ENCODE assay signal across 18 cellular contexts in the genomic region with DNA sequence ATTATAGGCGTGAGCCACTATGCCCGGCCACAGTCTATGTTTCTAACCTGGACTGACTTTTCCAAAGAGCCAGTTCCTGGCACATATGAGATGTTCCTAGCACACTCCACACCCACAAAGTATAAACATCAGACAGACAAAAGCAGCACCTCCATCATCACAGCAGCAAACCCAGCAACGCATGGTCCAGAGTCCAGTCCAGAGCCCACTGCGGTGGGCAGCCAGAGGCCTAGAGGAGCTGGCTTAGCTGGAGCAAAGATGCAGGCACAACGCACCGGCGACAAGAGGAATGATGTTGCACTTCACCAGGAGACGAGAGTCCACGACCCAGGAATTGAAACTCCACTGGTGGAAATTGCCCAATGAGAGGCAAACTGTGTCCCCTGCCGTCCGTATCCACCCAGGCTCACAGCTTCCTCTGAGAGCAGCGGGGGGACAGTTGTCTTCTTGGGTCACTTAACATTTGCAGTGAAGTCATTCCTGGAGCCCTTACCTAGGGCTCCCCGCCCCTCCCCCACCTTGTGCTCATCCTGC. TPM values are rescaled to one million over a fixed set of nuclear protein-coding genes. Genes with fewer than 3 reads are reported as not detected.
A peak's percentile ranks its signal among the peaks of the same experiment; 100 is the strongest.
DNase-seq lines count a peak whose midpoint lies in the region; ATAC-seq, FAIRE-seq and TF ChIP-seq lines count a peak whose summit lies in the region.
"Had no signal": no experiment of that assay in that cellular context is flagged by ENCODE, and none has a peak within 500 bp of the region (broad histone marks: within the 10 kb centered on the region; RNA-seq: fewer than 3 reads in every experiment).

No MANE protein-coding gene starts in this region.

- no peak for TF ChIP-seq EP300 in H1 (IDR thresholded peaks at IDR 0.05; ENCODE audit: borderline replicate concordance in 1 of 2, low read depth in 2 of 2, low read length in 2 of 2)

- H3K23ac ChIP-seq in H1 (ENCODE audit: insufficient read length) = no peak overlapping the region
- no peak overlapping the region for H3K23ac ChIP-seq in mesendoderm (ENCODE audit: low read length)

- no peak for TF ChIP-seq POLR2A in H1 (IDR thresholded peaks at IDR 0.05; ENCODE audit: control extremely low read depth in 1 of 2, low read depth in 2 of 2, low read length in 2 of 2)

- DNase-seq in SKM-1 treated with dmso at 0.1 percent for 144 hours (lab: John Stamatoyannopoulos, UW; ENCODE audit: unreplicated experiment) (peak; percentile 71), SKM-1 (lab: John Stamatoyannopoulos, UW; ENCODE audit: unreplicated experiment) (no peak), H1 (ENCODE audit: low read depth in 1 of 2, low spot score in 2 of 2) (no peak), mesendoderm (no peak), upper lobe of right lung (no peak), NCI-H1048 (lab: John Stamatoyannopoulos, UW) (no peak), GM03348 (ENCODE audit: low spot score) (no peak), NCI-H187 treated with DMSO at 0.1 percent for 48 hours (lab: John Stamatoyannopoulos, UW) (no peak)
- DNase-seq: activated CD4-positive, alpha-beta T cell treated with anti-CD3 and anti-CD28 coated beads, Interleukin-2, amount 10 ng/mL, durations not matched to agents 7 days and 5 days; activated naive CD8-positive, alpha-beta T cell treated with anti-CD3 and anti-CD28 coated beads for 36 hours; activated T-cell treated with anti-CD3 and anti-CD28 coated beads for 4 hours; CD8-positive, alpha-beta T cell; central memory CD4-positive, alpha-beta T cell; NCI-H748 treated with DMSO at 0.1 percent for 48 hours; T1000 had no signal

- H2AK5ac ChIP-seq in H1 (ENCODE audit: low read depth, low read length) = no peak overlapping the region; the same call in 1 of the 2 replicates
- H2AK5ac ChIP-seq in mesendoderm (ENCODE audit: low read length) = no peak overlapping the region

- H2AFZ ChIP-seq in H1 (ENCODE audit: low read length) = peak overlapping the region; percentile 43; the same call in 1 of the 2 replicates

- no peak overlapping the region; the same call in 1 of the 2 replicates for H4K8ac ChIP-seq in H1 (ENCODE audit: extremely low read depth, insufficient read depth, low read length)
- no peak overlapping the region for H4K8ac ChIP-seq in mesendoderm (ENCODE audit: low read depth, low read length)

- no peak overlapping the region for H3K4ac ChIP-seq in H1 (replicated peaks; ENCODE audit: insufficient read length, low read depth, low read length)
- peak overlapping the region; percentile 44 for H3K4ac ChIP-seq in mesendoderm (ENCODE audit: low read depth, low read length)

- H2BK15ac ChIP-seq in H1 (ENCODE audit: low read length) (peak overlapping the region; percentile 95; the same call in 1 of the 2 replicates), mesendoderm (replicated peaks; ENCODE audit: low read depth) (no peak overlapping the region)

- POLR2A ChIA-PET in H1 (lab: Charles Lee; ENCODE audit: partially characterized antibody) = interaction anchor here (0.5 to 2.0 kb wide), 12 partner anchors 9 to 936 kb away, joined by 3 to 10 read pairs (median 4); partner anchors contain the start of genes PRDX5 and TRMT112

- intact Hi-C loops in upper lobe of right lung (cut with DNase I) = no loop called here

- H3K18ac ChIP-seq in H1 (ENCODE audit: extremely low read depth, low read length) (peak overlapping the region; percentile 90; the same call in 1 of the 2 replicates), mesendoderm (ENCODE audit: low read length) (peak overlapping the region; percentile 3)

- peak overlapping the region; percentile 90; the same call in 1 of the 2 replicates for H2BK20ac ChIP-seq in H1 (ENCODE audit: low read length)

- H3K4me1 ChIP-seq in H1 (replicated peaks in 1 of 4; ENCODE audit: control insufficient read depth in 3 of 4, insufficient read depth in 4 of 4, low read length in 3 of 4) (peaks cover 0 to 17% (median 10%) of the 10 kb centered on the region in 4 experiments; a peak in 6 of 7 replicates), mesendoderm (ENCODE audit: control insufficient read depth, low read depth, low read length) (peaks cover 3% of the 10 kb centered on the region), upper lobe of right lung (no peaks in the 10 kb centered on the region)

- H4K5ac ChIP-seq in H1 (ENCODE audit: insufficient read length, low read depth, low read length) (no peak overlapping the region), mesendoderm (ENCODE audit: low read length) (no peak overlapping the region)

- H3K79me1 ChIP-seq in H1 (ENCODE audit: low read depth, low read length) (no peaks in the 10 kb centered on the region), mesendoderm (ENCODE audit: low read length) (no peaks in the 10 kb centered on the region)

- WGBS in H1 (ENCODE audit: extremely low coverage in 1 of 2, insufficient coverage in 1 of 2, insufficient read length in 1 of 2, insufficient replicate concordance in 2 of 2, low coverage in 1 of 2, low lambda C conversion rate in 2 of 2, missing lambda C conversion rate in 1 of 2), 2 experiments = 68% methylated on average over 13 of the region's 13 CpGs; no CpG with 5 or more reads in 1 of the 2 experiments
- WGBS in mesendoderm (ENCODE audit: extremely low coverage, insufficient coverage, low lambda C conversion rate) = no CpG with 5 or more reads among the region's 13 CpGs

- no peaks in the 10 kb centered on the region for H3K79me2 ChIP-seq in H1 (ENCODE audit: control insufficient read depth in 1 of 2, insufficient read depth in 2 of 2, low read length in 2 of 2)
- H3K79me2 ChIP-seq in mesendoderm (ENCODE audit: control insufficient read depth, insufficient read depth, low read length) = no peaks in the 10 kb centered on the region

- TF ChIP-seq CTCF in H1 (IDR thresholded peaks at IDR 0.05; ENCODE audit: control extremely low read depth in 1 of 3, insufficient read depth in 1 of 3, low read depth in 1 of 3, low read length in 3 of 3) = no peak
- no peak for TF ChIP-seq CTCF in upper lobe of right lung (IDR thresholded peaks at IDR 0.05)

- peak overlapping the region; percentile 43 to 49 for H3K4me2 ChIP-seq in H1 (ENCODE audit: insufficient read depth in 1 of 2, low read depth in 2 of 2, low read length in 2 of 2)
- H3K4me2 ChIP-seq in mesendoderm (ENCODE audit: low read length) = no peak overlapping the region

- ATAC-seq in upper lobe of right lung = peak; percentile 57
- ATAC-seq: CD8-positive, alpha-beta T cell had no signal

- FAIRE-seq in H1 (lab: Jason Lieb, UNC) = no peak
- FAIRE-seq: A204.1, endometrium, GM12891 had no signal

- no peak for TF ChIP-seq RAD21 in H1 (IDR thresholded peaks at IDR 0.05 in 1 of 2, conservative IDR thresholded peaks at IDR 0.05 in 1 of 2; ENCODE audit: low read depth in 2 of 2, low read length in 2 of 2)

- peak overlapping the region; percentile 97; the same call in 1 of the 2 replicates for H2BK12ac ChIP-seq in H1 (ENCODE audit: low read depth, low read length)

- no peak overlapping the region for H3K14ac ChIP-seq in H1 (ENCODE audit: insufficient read length)

- peak overlapping the region in 1 of 4 experiments; percentile 13; a peak in 3 of 7 replicates for H3K9ac ChIP-seq in H1 (replicated peaks in 1 of 4; ENCODE audit: extremely low read depth in 1 of 4, low read depth in 3 of 4, low read length in 3 of 4)
- no peak overlapping the region for H3K9ac ChIP-seq in mesendoderm (ENCODE audit: low read length)

- H4K91ac ChIP-seq in H1 (replicated peaks; ENCODE audit: insufficient read length, low read length) = peak overlapping the region; percentile 25

- H3K56ac ChIP-seq in H1 (replicated peaks; ENCODE audit: insufficient read length, low read depth, low read length) (no peak overlapping the region), mesendoderm (ENCODE audit: low read length) (peak overlapping the region; percentile 61)

- H3K9me3 ChIP-seq in H1 (ENCODE audit: insufficient read depth in 2 of 2, low read depth in 1 of 2, low read length in 1 of 2) (no peaks in the 10 kb centered on the region), upper lobe of right lung (no peaks in the 10 kb centered on the region)

- H3K27me3 ChIP-seq in H1 (replicated peaks in 1 of 4; ENCODE audit: control insufficient read depth in 3 of 4, extremely low read depth in 1 of 4, insufficient read depth in 3 of 4, low read length in 3 of 4) = no peaks in the 10 kb centered on the region; a peak in 2 of 7 replicates
- H3K27me3 ChIP-seq in mesendoderm (ENCODE audit: insufficient read depth, low read length, poor library complexity) = no peaks in the 10 kb centered on the region
- H3K27me3 ChIP-seq in upper lobe of right lung = peaks cover 7% of the 10 kb centered on the region

- H3K27ac ChIP-seq in H1 (ENCODE audit: low read depth, low read length) (no peak overlapping the region), mesendoderm (ENCODE audit: low read depth, low read length) (peak overlapping the region; percentile 62), upper lobe of right lung (no peak overlapping the region)

- H3K36me3 ChIP-seq in H1 (ENCODE audit: control insufficient read depth in 2 of 4, insufficient read depth in 4 of 4, low read length in 3 of 4) = no peaks in the 10 kb centered on the region
- H3K36me3 ChIP-seq in mesendoderm (ENCODE audit: control insufficient read depth, insufficient read depth, low read length) = no peaks in the 10 kb centered on the region
- no peaks in the 10 kb centered on the region for H3K36me3 ChIP-seq in upper lobe of right lung

- H3K23me2 ChIP-seq in H1 (ENCODE audit: low read depth, low read length) = no peaks in the 10 kb centered on the region; the same call in 1 of the 2 replicates

- H2BK5ac ChIP-seq in H1 (ENCODE audit: low read depth, low read length) = peak overlapping the region; percentile 91; the same call in 1 of the 2 replicates
- no peak overlapping the region for H2BK5ac ChIP-seq in mesendoderm (ENCODE audit: low read length)

- CTCF ChIA-PET in H1 (lab: Charles Lee; ENCODE audit: partially characterized antibody) = interaction anchor here (0.6 to 3.0 kb wide), 12 partner anchors 9 to 266 kb away, joined by 3 to 13 read pairs (median 3); no protein-coding TSS in a partner anchor

- H3K4me3 ChIP-seq in H1 (ENCODE audit: extremely low read depth in 1 of 4, insufficient read depth in 2 of 4, low read depth in 3 of 4, low read length in 4 of 4) (peak overlapping the region in 1 of 4 experiments; percentile 14; a peak in 1 of 8 replicates), mesendoderm (ENCODE audit: low read length) (no peak overlapping the region), upper lobe of right lung (no peak overlapping the region)

- H2BK120ac ChIP-seq in H1 (replicated peaks; ENCODE audit: low read depth, low read length) (peak overlapping the region; percentile 97), mesendoderm (ENCODE audit: low read depth, low read length) (no peak overlapping the region)

- no peaks in the 10 kb centered on the region for H4K20me1 ChIP-seq in H1 (replicated peaks in 1 of 2; ENCODE audit: control insufficient read depth in 1 of 2, insufficient read depth in 2 of 2, low read length in 2 of 2)

RNA-seq across cellular contexts. Expression of gene RPS6KA4, which starts 36.6 kb away (rescaled TPM):
- 12.6 and 13.2 TPM in 2 replicates for total RNA-seq in H1 (2021; fragmentation: NEBNext Ultra II Directional; extraction: Animal tissue kit (Norgen Biotek cat#: 25700))
- 8.2 and 12.1 TPM in 2 replicates for polyA plus RNA-seq in H1 (2011; rRNA removed)
- 11.5 TPM for polyA plus RNA-seq in H1 (2011; cell fraction: cytosol; rRNA removed)
- 27.8 TPM for polyA plus RNA-seq in H1 (2011; cell fraction: nucleus; rRNA removed)
- 8.5 to 14.4 TPM (median 12.2 TPM) in 4 replicates for polyA plus RNA-seq in H1 (2012, experiment 1 of 2)
- polyA plus RNA-seq in H1 (2012, experiment 2 of 2) = 7.6 TPM
- polyA plus RNA-seq in H1 (2013, experiment 1 of 2) = 5.0 TPM
- polyA plus RNA-seq in H1 (2013, experiment 2 of 2) = 5.5 TPM
- polyA minus RNA-seq in H1 (2011; rRNA and poly(A)+ RNA removed) = 8.6 and 9.0 TPM in 2 replicates
- polyA minus RNA-seq in H1 (2011; cell fraction: cytosol; rRNA and poly(A)+ RNA removed) = 12.0 TPM
- polyA minus RNA-seq in H1 (2011; cell fraction: nucleus; rRNA and poly(A)+ RNA removed) = 17.0 TPM
- polyA plus RNA-seq in mesendoderm (2013, experiment 1 of 2) = 4.8 TPM
- polyA plus RNA-seq in mesendoderm (2013, experiment 2 of 2) = 4.6 TPM
- 42.4 TPM for total RNA-seq in upper lobe of right lung

RNA-seq across cellular contexts. Expression of gene CCDC88B, which starts 55.6 kb away (rescaled TPM):
- 11.2 and 12.5 TPM in 2 replicates for total RNA-seq in H1 (2021; fragmentation: NEBNext Ultra II Directional; extraction: Animal tissue kit (Norgen Biotek cat#: 25700))
- 5.9 and 7.9 TPM in 2 replicates for polyA plus RNA-seq in H1 (2011; rRNA removed)
- 10.0 TPM for polyA plus RNA-seq in H1 (2011; cell fraction: cytosol; rRNA removed)
- 36.8 TPM for polyA plus RNA-seq in H1 (2011; cell fraction: nucleus; rRNA removed)
- polyA plus RNA-seq in H1 (2012, experiment 1 of 2) = 12.4 to 18.6 TPM (median 15.8 TPM) in 4 replicates
- 5.3 TPM for polyA plus RNA-seq in H1 (2012, experiment 2 of 2)
- 7.4 TPM for polyA plus RNA-seq in H1 (2013, experiment 1 of 2)
- polyA plus RNA-seq in H1 (2013, experiment 2 of 2) = 6.3 TPM
- 1.1 and 1.8 TPM in 2 replicates for polyA minus RNA-seq in H1 (2011; rRNA and poly(A)+ RNA removed)
- polyA minus RNA-seq in H1 (2011; cell fraction: cytosol; rRNA and poly(A)+ RNA removed) = 6.3 TPM
- polyA minus RNA-seq in H1 (2011; cell fraction: nucleus; rRNA and poly(A)+ RNA removed) = 5.4 TPM
- 2.0 TPM for polyA plus RNA-seq in mesendoderm (2013, experiment 1 of 2)
- 1.6 TPM for polyA plus RNA-seq in mesendoderm (2013, experiment 2 of 2)
- 20.7 TPM for total RNA-seq in upper lobe of right lung
